In genomic region chr1:165826565-165826964, GRCh38 we compare ENCODE assay signal across 9 cellular contexts. TPM values are rescaled to one million over a fixed set of nuclear protein-coding genes. Genes with fewer than 3 reads are reported as not detected.
DNase-seq lines count a peak whose midpoint lies in the region; ATAC-seq and TF ChIP-seq lines count a peak whose summit lies in the region.
"Had no signal": no experiment of that assay in that cellular context is flagged by ENCODE, and none has a peak within 500 bp of the region (broad histone marks: within the 10 kb centered on the region; RNA-seq: fewer than 3 reads in every experiment).

No MANE protein-coding gene starts in this region.

- H3K4me1 Mint-ChIP-seq in endothelial cell (ENCODE audit: unreplicated experiment) = peaks cover 19% of the 10 kb centered on the region

- H3K27me3 Mint-ChIP-seq in endothelial cell (ENCODE audit: unreplicated experiment) = peaks cover 13% of the 10 kb centered on the region

- H3K9me3 ChIP-seq in GM23248 (ENCODE audit: low read depth) = no peaks in the 10 kb centered on the region
- no peaks in the 10 kb centered on the region for H3K9me3 ChIP-seq in SJCRH30 (replicated peaks)

- H3K4me2 ChIP-seq in GM23248 (ENCODE audit: unreplicated experiment) = peak overlapping the region; percentile 82

- H3K27ac ChIP-seq in GM23248 = peak overlapping the region; percentile 82; the same call in 1 of the 2 replicates
- no peak overlapping the region; the same call in 1 of the 2 replicates for H3K27ac ChIP-seq in SJCRH30
- peak overlapping the region; percentile 49 for H3K27ac ChIP-seq in rectal smooth muscle tissue (ENCODE audit: low read depth, low read length)

- peak overlapping the region; percentile 82 for H3K4me3 ChIP-seq in GM23248
- peak overlapping the region; percentile 97 for H3K4me3 ChIP-seq in SJCRH30
- peak overlapping the region; percentile 45 for H3K4me3 ChIP-seq in rectal smooth muscle tissue (ENCODE audit: low read length)

- H3K36me3 Mint-ChIP-seq in endothelial cell (ENCODE audit: low read depth, unreplicated experiment) = no peaks in the 10 kb centered on the region

- no peaks in the 10 kb centered on the region for H3K9me3 Mint-ChIP-seq in endothelial cell (ENCODE audit: unreplicated experiment)

- TF ChIP-seq CTCF in endothelial cell (IDR thresholded peaks at IDR 0.05; ENCODE audit: unreplicated experiment) = no peak

- H3F3A ChIP-seq in GM23248 (ENCODE audit: insufficient read depth) = peaks cover 10% of the 10 kb centered on the region

- H3K4me3 Mint-ChIP-seq in endothelial cell (ENCODE audit: unreplicated experiment) = peak overlapping the region; percentile 90

- H3K9ac ChIP-seq in GM23248 (peak overlapping the region; percentile 97), rectal smooth muscle tissue (ENCODE audit: low read length) (no peak overlapping the region)

- H3K79me2 ChIP-seq in GM23248 (ENCODE audit: insufficient read depth) = peaks cover 46% of the 10 kb centered on the region

- ATAC-seq in HG03108 (IDR thresholded peaks at IDR 0.05; ENCODE audit: unreplicated experiment) = no peak

- no peak for DNase-seq in GM23248
- peak in 1 of 2 experiments; percentile 6 for DNase-seq in SJCRH30
- no peak for DNase-seq in endothelial cell (ENCODE audit: low spot score)
- DNase-seq in NCI-H2029 (lab: John Stamatoyannopoulos, UW) = no peak
- no peak for DNase-seq in globus pallidus (ENCODE audit: low spot score)
- no peak for DNase-seq in occipital lobe (lab: John Stamatoyannopoulos, UW)
- DNase-seq: T1000 had no signal

- H3K4me1 ChIP-seq in GM23248 (ENCODE audit: insufficient read depth) (peaks cover 9% of the 10 kb centered on the region), SJCRH30 (peaks cover 10% of the 10 kb centered on the region), rectal smooth muscle tissue (ENCODE audit: control insufficient read depth, insufficient read depth, low read length) (no peaks in the 10 kb centered on the region)

- H4K20me1 ChIP-seq in GM23248 (ENCODE audit: insufficient read depth) = no peaks in the 10 kb centered on the region

- H2AFZ ChIP-seq in GM23248 = peak overlapping the region; percentile 86

- H3K27me3 ChIP-seq in GM23248 (replicated peaks; ENCODE audit: insufficient read depth) (no peaks in the 10 kb centered on the region), SJCRH30 (no peaks in the 10 kb centered on the region), rectal smooth muscle tissue (ENCODE audit: control insufficient read depth, insufficient read depth, low read length) (no peaks in the 10 kb centered on the region)

- H3K36me3 ChIP-seq in GM23248 (ENCODE audit: low read depth) (no peaks in the 10 kb centered on the region), SJCRH30 (no peaks in the 10 kb centered on the region; the same call in 1 of the 2 replicates), rectal smooth muscle tissue (ENCODE audit: control insufficient read depth, insufficient read depth, low read length) (no peaks in the 10 kb centered on the region)

- WGBS in GM23248 (ENCODE audit: low coverage in 1 of 2, low lambda C conversion rate in 2 of 2, missing lambda C conversion rate in 2 of 2), 2 experiments = 52% methylated on average over 2 of the region's 2 CpGs

- in situ Hi-C loops in GM23248 (cut with MboI) = no loop called here

- no peaks in the 10 kb centered on the region for H3K9me2 ChIP-seq in GM23248 (ENCODE audit: insufficient read depth)

- H3K27ac Mint-ChIP-seq in endothelial cell (ENCODE audit: unreplicated experiment) = peak overlapping the region; percentile 81

RNA-seq across cellular contexts. Expression of gene UCK2, which starts 0.8 kb away (rescaled TPM):
- total RNA-seq in GM23248 (2014; rRNA removed; shearing (Covaris generic)) = 75.4 and 81.9 TPM in 2 replicates
- polyA plus RNA-seq in GM23248 (2016; fragmentation: Nextera tagmentation; extraction: Ambion mirVana) = 75.1 and 78.2 TPM in 2 replicates
- 84.2 and 85.0 TPM in 2 replicates for total RNA-seq in SJCRH30 (2014; rRNA removed; shearing (Covaris generic))
- 52.9 TPM for total RNA-seq in endothelial cell (ENCODE audit: unreplicated experiment)
- total RNA-seq in occipital lobe = 103 TPM

RNA-seq across cellular contexts. Expression of gene TMCO1, which starts 57.9 kb away (rescaled TPM):
- 116 and 126 TPM in 2 replicates for total RNA-seq in GM23248 (2014; rRNA removed; shearing (Covaris generic))
- 203 and 207 TPM in 2 replicates for polyA plus RNA-seq in GM23248 (2016; fragmentation: Nextera tagmentation; extraction: Ambion mirVana)
- total RNA-seq in SJCRH30 (2014; rRNA removed; shearing (Covaris generic)) = 77.4 and 82.8 TPM in 2 replicates
- total RNA-seq in endothelial cell (ENCODE audit: unreplicated experiment) (98.3 TPM), occipital lobe (59.9 TPM)

Comparison
In these comparisons a context has a peak if more than half of its experiments do, and no peak if none do; other contexts are left out.
1. H3K4me3 ChIP-seq: peak in every context shown above with its lines; median percentile 97 in SJCRH30; 82 in GM23248; 45 in rectal smooth muscle tissue.